Comparison of ENCODE assay signal across 12 cellular contexts in genomic region chr2:20599861-20600461, GRCh38. TPM values are rescaled to one million over a fixed set of nuclear protein-coding genes. Genes with fewer than 3 reads are reported as not detected.
DNase-seq lines count a peak whose midpoint lies in the region; ATAC-seq and TF ChIP-seq lines count a peak whose summit lies in the region.
"Had no signal": no experiment of that assay in that cellular context is flagged by ENCODE, and none has a peak within 500 bp of the region (broad histone marks: within the 10 kb centered on the region; RNA-seq: fewer than 3 reads in every experiment).

No MANE protein-coding gene starts in this region.

- peaks cover 5 to 14% of the 10 kb centered on the region in 2 donors for H3K4me1 ChIP-seq in breast epithelium

- H3K4me3 Mint-ChIP-seq in MCF 10A (ENCODE audit: unreplicated experiment): no peak overlapping the region
- H3K4me3 Mint-ChIP-seq in CD4-positive, alpha-beta T cell: no peak overlapping the region
- H3K4me3 Mint-ChIP-seq: activated naive CD4-positive, alpha-beta T cell treated with anti-CD3 and anti-CD28 coated beads, Interleukin-2, amount 50 U/mL, for 24 hours had no signal

- H3K36me3 Mint-ChIP-seq in MCF 10A (ENCODE audit: insufficient read depth, unreplicated experiment): no peaks in the 10 kb centered on the region
- no peaks in the 10 kb centered on the region for H3K36me3 Mint-ChIP-seq in CD4-positive, alpha-beta T cell (ENCODE audit: low read depth)
- H3K36me3 Mint-ChIP-seq: activated naive CD4-positive, alpha-beta T cell treated with anti-CD3 and anti-CD28 coated beads, Interleukin-2, amount 50 U/mL, for 24 hours had no signal

- no peaks in the 10 kb centered on the region for H3K27me3 ChIP-seq in breast epithelium
- no peaks in the 10 kb centered on the region for H3K27me3 ChIP-seq in CD4-positive, alpha-beta T cell (ENCODE audit: control insufficient read depth, insufficient read depth, low read length)
- H3K27me3 ChIP-seq: testis had no signal

- no peaks in the 10 kb centered on the region for H3K36me3 ChIP-seq in breast epithelium

- peaks cover 22% of the 10 kb centered on the region for H3K4me1 Mint-ChIP-seq in MCF 10A (ENCODE audit: insufficient read depth, unreplicated experiment)
- no peaks in the 10 kb centered on the region for H3K4me1 Mint-ChIP-seq in CD4-positive, alpha-beta T cell (ENCODE audit: low read depth)
- H3K4me1 Mint-ChIP-seq: activated naive CD4-positive, alpha-beta T cell treated with anti-CD3 and anti-CD28 coated beads, Interleukin-2, amount 50 U/mL, for 24 hours had no signal

- BruUV-seq in MCF 10A (replicated peaks; lab: Mats Ljungman, UMichigan): no TSS peak

- H3K27me3 Mint-ChIP-seq in MCF 10A (ENCODE audit: insufficient read depth, unreplicated experiment): no peaks in the 10 kb centered on the region
- H3K27me3 Mint-ChIP-seq in CD4-positive, alpha-beta T cell: no peaks in the 10 kb centered on the region
- H3K27me3 Mint-ChIP-seq: activated naive CD4-positive, alpha-beta T cell treated with anti-CD3 and anti-CD28 coated beads, Interleukin-2, amount 50 U/mL, for 24 hours had no signal

- no peaks in the 10 kb centered on the region for H3K9me3 Mint-ChIP-seq in MCF 10A (ENCODE audit: unreplicated experiment)
- H3K9me3 Mint-ChIP-seq in CD4-positive, alpha-beta T cell: no peaks in the 10 kb centered on the region
- H3K9me3 Mint-ChIP-seq: activated naive CD4-positive, alpha-beta T cell treated with anti-CD3 and anti-CD28 coated beads, Interleukin-2, amount 50 U/mL, for 24 hours had no signal

- DNase-seq in breast epithelium (ENCODE audit: low spot score in 2 of 2) (peak in 1 of 2 donors; percentile 22), MCF 10A (ENCODE audit: unreplicated experiment) (no peak), left cardiac atrium (peak; percentile 24), nucleus accumbens (lab: John Stamatoyannopoulos, UW) (peak in 49 of 56 donors; percentile 25 to 84 (median 65)), NCI-H774 (lab: John Stamatoyannopoulos, UW) (no peak), NCI-H1105 (lab: John Stamatoyannopoulos, UW) (no peak)
- DNase-seq in CD4-positive, alpha-beta T cell: no peak
- DNase-seq: activated CD4-positive, CD25-positive, alpha-beta regulatory T cell treated with anti-CD3 and anti-CD28 coated beads, Interleukin-2, amount 50 U/mL, for 72 hours; PC-9; testis had no signal

- TF ChIP-seq CTCF in breast epithelium (IDR thresholded peaks at IDR 0.05) (no peak), MCF 10A (IDR thresholded peaks at IDR 0.05; ENCODE audit: unreplicated experiment) (no peak)
- no peak for TF ChIP-seq CTCF in CD4-positive, alpha-beta T cell (IDR thresholded peaks at IDR 0.05)

- intact Hi-C loops in breast epithelium (cut with DNase I; ENCODE audit: low total_unique reads) (no loop called here), MCF 10A (cut with micrococcal nuclease) (loop anchor here (2.0 kb wide), 1 partner anchor 35 kb away; no protein-coding TSS in a partner anchor), left cardiac atrium (cut with DNase I) (no loop called here)
- intact Hi-C loops in CD4-positive, alpha-beta T cell (cut with DNase I, micrococcal nuclease): no loop called here

- peak overlapping the region; percentile 75 to 89 for H3K27ac ChIP-seq in breast epithelium
- no peak overlapping the region for H3K27ac ChIP-seq in CD4-positive, alpha-beta T cell (ENCODE audit: low read depth, low read length)
- H3K27ac ChIP-seq: PC-9 had no signal

- ATAC-seq in left cardiac atrium (no peak), HG02840 (IDR thresholded peaks at IDR 0.05; ENCODE audit: low FRiP score, unreplicated experiment) (no peak)
- ATAC-seq in CD4-positive, alpha-beta T cell (ENCODE audit: poor library complexity): no peak

- CTCF ChIA-PET in MCF 10A (lab: Yijun Ruan, JAX): interaction anchor here (0.6 to 1.4 kb wide), 14 partner anchors 15 to 204 kb away, joined by 3 to 7 read pairs (median 4); no protein-coding TSS in a partner anchor
- CTCF ChIA-PET in CD4-positive, alpha-beta T cell (lab: Charles Lee): no interaction called here

- POLR2A ChIA-PET in MCF 10A (lab: Yijun Ruan, JAX): interaction anchor here (0.6 kb wide), 1 partner anchor 148 kb away, joined by 3 read pairs; no protein-coding TSS in a partner anchor
- POLR2A ChIA-PET in CD4-positive, alpha-beta T cell (lab: Charles Lee): no interaction called here

- no peak overlapping the region for H3K27ac Mint-ChIP-seq in MCF 10A (ENCODE audit: low read depth, unreplicated experiment)
- H3K27ac Mint-ChIP-seq in CD4-positive, alpha-beta T cell: no peak overlapping the region
- H3K27ac Mint-ChIP-seq: activated naive CD4-positive, alpha-beta T cell treated with anti-CD3 and anti-CD28 coated beads, Interleukin-2, amount 50 U/mL, for 24 hours had no signal

- no peaks in the 10 kb centered on the region for H3K9me3 ChIP-seq in breast epithelium
- no peaks in the 10 kb centered on the region for H3K9me3 ChIP-seq in CD4-positive, alpha-beta T cell (ENCODE audit: control insufficient read depth, low read length)
- H3K9me3 ChIP-seq: testis had no signal

- H3K4me3 ChIP-seq in breast epithelium: no peak overlapping the region
- H3K4me3 ChIP-seq: PC-9, testis had no signal

- no peak for TF ChIP-seq POLR2A in breast epithelium (IDR thresholded peaks at IDR 0.05)

RNA-seq across cellular contexts. Expression of gene HS1BP3, which starts 50.9 kb away (rescaled TPM):
- total RNA-seq in breast epithelium (10 to 100 TPM; 19.0 to 31.8 (median 25.9) TPM), MCF 10A (2022) (10.0 and 25.1 TPM in 2 replicates), left cardiac atrium (10 to 100 TPM; 19.8 to 21.4 TPM)
- total RNA-seq in CD4-positive, alpha-beta T cell: 10 to 100 TPM in 1 of 2 experiments, 1 to 10 TPM in 1; 8.8 to 10.1 TPM

Comparison
In these comparisons a context has a peak if more than half of its experiments do, and no peak if none do; other contexts are left out.
1. DNase-seq: peak in left cardiac atrium (single experiment) and nucleus accumbens (49 of 56); none in MCF 10A (single experiment), NCI-H774 (single experiment), NCI-H1105 (single experiment) and CD4-positive, alpha-beta T cell (0 of 10).